ENCODE assay signal across 30 cellular contexts in the genomic region with DNA sequence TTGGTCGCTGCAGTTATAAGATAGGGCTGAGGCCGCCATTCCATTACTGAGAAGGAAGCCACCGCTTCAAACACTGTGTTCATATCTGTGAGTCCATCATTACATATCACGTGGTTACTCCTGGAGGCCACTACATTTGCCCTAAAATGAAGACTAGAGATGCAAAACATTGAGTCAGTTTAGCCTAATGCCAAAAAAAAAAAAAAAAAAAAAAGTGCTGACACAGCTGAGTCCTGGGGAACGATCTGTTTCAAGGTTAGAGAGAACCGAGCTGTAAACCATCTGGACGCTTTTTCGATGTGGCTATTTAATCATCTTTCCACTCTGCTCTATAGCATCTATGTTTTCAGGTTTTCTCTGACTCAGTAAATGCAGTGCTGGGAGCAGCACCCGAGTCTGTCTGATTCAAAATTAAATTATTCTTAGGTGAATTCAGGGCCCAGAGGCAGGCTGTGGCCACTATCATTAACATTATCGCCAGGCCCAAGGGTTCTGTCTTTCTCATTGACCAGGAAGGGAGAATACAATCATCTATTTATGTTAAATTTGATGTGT.
"Had no signal": no experiment of that assay in that cellular context is flagged by ENCODE, and none has a peak within 500 bp of the region (broad histone marks: within the 10 kb centered on the region; RNA-seq: fewer than 3 reads in every experiment).

No MANE protein-coding gene starts in this region.

- H3K9me3 ChIP-seq: adrenal gland, body of pancreas, breast epithelium had no signal

- H3K4me1 Mint-ChIP-seq: activated CD4-positive, alpha-beta T cell treated with anti-CD3 and anti-CD28 coated beads, Interleukin-2, amount 10 ng/mL, durations not matched to agents 7 days and 5 days had no signal

- H3K27ac Mint-ChIP-seq: activated CD4-positive, alpha-beta T cell treated with anti-CD3 and anti-CD28 coated beads, Interleukin-2, amount 10 ng/mL, durations not matched to agents 7 days and 5 days; activated CD8-positive, alpha-beta T cell treated with anti-CD3 and anti-CD28 coated beads, Interleukin-2, amount 10 ng/mL, durations not matched to agents 7 days and 5 days; activated naive CD4-positive, alpha-beta T cell treated with anti-CD3 and anti-CD28 coated beads for 36 hours; activated naive CD4-positive, alpha-beta T cell treated with anti-CD3 and anti-CD28 coated beads, Interleukin-2, amount 50 U/mL, for 72 hours; activated T-helper 1 cell treated with anti-CD3 and anti-CD28 coated beads, Interleukin-12 subunit alpha, Interleukin-12 subunit beta, Interleukin-2, Interleukin-4 antibody, amounts not matched to agents 30 ng/mL and 10 ng/mL and 1 ng/mL, durations not matched to agents 14 hours and 24 hours and 36 hours; T-helper 1 cell treated with Interleukin-12 subunit alpha and Interleukin-12 subunit beta and Interleukin-4 antibody, amounts not matched to agents 30 μg/mL and 1 μg/mL, for 36 hours; T-helper 2 cell treated with Interferon-gamma antibody and Interleukin-4, amounts not matched to agents 5 μg/mL and 100 μg/mL, for 36 hours had no signal

- H3K36me3 Mint-ChIP-seq: activated naive CD4-positive, alpha-beta T cell treated with anti-CD3 and anti-CD28 coated beads, Interleukin-2, amount 50 U/mL, for 72 hours had no signal

- H3K27me3 Mint-ChIP-seq: activated CD4-positive, alpha-beta T cell treated with anti-CD3 and anti-CD28 coated beads, Interleukin-2, amount 10 ng/mL, durations not matched to agents 7 days and 5 days had no signal

- H3K4me3 Mint-ChIP-seq: activated CD4-positive, alpha-beta T cell treated with anti-CD3 and anti-CD28 coated beads, Interleukin-2, amount 10 ng/mL, durations not matched to agents 7 days and 5 days; activated CD8-positive, alpha-beta T cell treated with anti-CD3 and anti-CD28 coated beads, Interleukin-2, amount 10 ng/mL, durations not matched to agents 7 days and 5 days; activated naive CD4-positive, alpha-beta T cell treated with anti-CD3 and anti-CD28 coated beads for 36 hours; activated T-cell treated with anti-CD3 and anti-CD28 coated beads, Interleukin-2, amount 50 U/mL, for 4 hours; activated T-helper 1 cell treated with anti-CD3 and anti-CD28 coated beads, Interleukin-12 subunit alpha, Interleukin-12 subunit beta, Interleukin-2, Interleukin-4 antibody, amounts not matched to agents 30 ng/mL and 10 ng/mL and 1 ng/mL, durations not matched to agents 14 hours and 24 hours and 36 hours; T-helper 1 cell treated with Interleukin-12 subunit alpha and Interleukin-12 subunit beta and Interleukin-4 antibody, amounts not matched to agents 30 μg/mL and 1 μg/mL, for 36 hours; T-helper 2 cell treated with Interferon-gamma antibody and Interleukin-4, amounts not matched to agents 5 μg/mL and 100 μg/mL, for 36 hours had no signal

- H3K4me1 ChIP-seq: adrenal gland, body of pancreas, breast epithelium had no signal

- DNase-seq: activated CD4-positive, alpha-beta T cell treated with anti-CD3 and anti-CD28 coated beads, Interleukin-2, amount 10 ng/mL, durations not matched to agents 7 days and 5 days; activated CD4-positive, alpha-beta T cell treated with anti-CD3 and anti-CD28 coated beads, Interleukin-2, amount 50 U/mL, for 48 hours; activated CD8-positive, alpha-beta T cell treated with anti-CD3 and anti-CD28 coated beads, Interleukin-2, amount 10 ng/mL, durations not matched to agents 7 days and 5 days; activated gamma-delta T cell treated with Interleukin-2 at 50 U/mL for 16 hours; activated naive CD4-positive, alpha-beta T cell treated with anti-CD3 and anti-CD28 coated beads for 36 hours; activated T-cell treated with anti-CD3 and anti-CD28 coated beads, Interleukin-2, amount 50 U/mL, for 4 hours; body of pancreas; cerebellar nuclear complex; NCI-H1092 treated with DMSO at 0.1 percent for 48 hours; NCI-H1417 treated with DMSO at 0.1 percent for 48 hours; NCI-H187 treated with DMSO at 0.1 percent for 48 hours; NCI-H2081; NCI-H2171 treated with DMSO at 0.1 percent for 48 hours; NCI-H2227 treated with DMSO at 0.1 percent for 48 hours; NCI-H446; NCI-H510A treated with DMSO at 0.1 percent for 48 hours; NCI-H526 treated with DMSO at 0.1 percent for 48 hours; NCI-H774; SIG-M5 had no signal

- H3K4me3 ChIP-seq: adrenal gland, body of pancreas, breast epithelium had no signal

- H3K9me3 Mint-ChIP-seq: activated T-cell treated with anti-CD3 and anti-CD28 coated beads, Interleukin-2, amount 50 U/mL, for 4 hours had no signal

- FAIRE-seq: astrocyte, TTC549 had no signal

- H3K27me3 ChIP-seq: adrenal gland, body of pancreas, breast epithelium had no signal

- H3K36me3 ChIP-seq: adrenal gland, breast epithelium had no signal

- ATAC-seq: activated CD8-positive, alpha-beta T cell treated with anti-CD3 and anti-CD28 coated beads, Interleukin-2, amount 10 ng/mL, durations not matched to agents 7 days and 5 days; activated naive CD4-positive, alpha-beta T cell treated with anti-CD3 and anti-CD28 coated beads, Interleukin-2, amount 50 U/mL, for 72 hours; activated T-cell treated with anti-CD3 and anti-CD28 coated beads, Interleukin-2, amount 50 U/mL, for 4 hours; body of pancreas; Panc1; Right ventricle myocardium inferior had no signal

- H3K27ac ChIP-seq: adrenal gland, body of pancreas, breast epithelium, RWPE1 had no signal
